In the genomic region with DNA sequence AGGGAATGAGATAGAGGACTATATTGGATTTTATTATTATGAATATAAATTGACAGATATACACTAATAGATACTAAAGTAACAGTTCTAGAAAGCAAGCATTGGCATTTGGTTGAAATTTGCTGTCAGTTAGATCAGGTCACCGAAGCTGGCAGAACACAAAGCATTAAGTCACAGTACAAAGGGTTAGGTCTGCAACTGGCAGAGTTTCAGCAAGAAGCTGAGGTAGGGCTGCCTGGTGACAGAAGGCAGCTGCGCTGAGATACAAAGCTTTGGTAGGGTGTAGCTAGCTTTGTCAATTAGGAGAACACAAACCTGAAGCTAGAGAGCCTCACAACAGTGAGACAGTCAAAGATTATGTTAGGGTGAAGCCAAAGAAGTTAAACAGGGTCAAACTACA, we compare ENCODE assay signal across 2 cellular contexts.
TF ChIP-seq lines count a peak whose summit lies in the region.

No MANE protein-coding gene starts in this region.

TF ChIP-seq in liver, 16 proteins besides CTCF, POLR2A, EP300 and RAD21 (continued from another document):
- peak; percentile 29 to 31 for TF ChIP-seq RXRA (IDR thresholded peaks at IDR 0.05)
- no peak for TF ChIP-seq EGR1 (IDR thresholded peaks at IDR 0.05; ENCODE audit: low read depth in 2 of 2)
- TF ChIP-seq SP1 (IDR thresholded peaks at IDR 0.05), result peak; percentile 39
- no peak for TF ChIP-seq TAF1 (conservative IDR thresholded peaks at IDR 0.05)
- no peak for TF ChIP-seq HNF4G (IDR thresholded peaks at IDR 0.05)
- peak; percentile 66 to 69 for TF ChIP-seq HNF4A (conservative IDR thresholded peaks at IDR 0.05)
- TF ChIP-seq FOXA2 (IDR thresholded peaks at IDR 0.05), result no peak
- peak; percentile 17 for TF ChIP-seq YY1 (IDR thresholded peaks at IDR 0.05)
- TF ChIP-seq, protein P1, sequence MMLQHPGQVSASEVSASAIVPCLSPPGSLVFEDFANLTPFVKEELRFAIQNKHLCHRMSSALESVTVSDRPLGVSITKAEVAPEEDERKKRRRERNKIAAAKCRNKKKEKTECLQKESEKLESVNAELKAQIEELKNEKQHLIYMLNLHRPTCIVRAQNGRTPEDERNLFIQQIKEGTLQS (IDR thresholded peaks at IDR 0.05), result no peak
- TF ChIP-seq, protein P2, sequence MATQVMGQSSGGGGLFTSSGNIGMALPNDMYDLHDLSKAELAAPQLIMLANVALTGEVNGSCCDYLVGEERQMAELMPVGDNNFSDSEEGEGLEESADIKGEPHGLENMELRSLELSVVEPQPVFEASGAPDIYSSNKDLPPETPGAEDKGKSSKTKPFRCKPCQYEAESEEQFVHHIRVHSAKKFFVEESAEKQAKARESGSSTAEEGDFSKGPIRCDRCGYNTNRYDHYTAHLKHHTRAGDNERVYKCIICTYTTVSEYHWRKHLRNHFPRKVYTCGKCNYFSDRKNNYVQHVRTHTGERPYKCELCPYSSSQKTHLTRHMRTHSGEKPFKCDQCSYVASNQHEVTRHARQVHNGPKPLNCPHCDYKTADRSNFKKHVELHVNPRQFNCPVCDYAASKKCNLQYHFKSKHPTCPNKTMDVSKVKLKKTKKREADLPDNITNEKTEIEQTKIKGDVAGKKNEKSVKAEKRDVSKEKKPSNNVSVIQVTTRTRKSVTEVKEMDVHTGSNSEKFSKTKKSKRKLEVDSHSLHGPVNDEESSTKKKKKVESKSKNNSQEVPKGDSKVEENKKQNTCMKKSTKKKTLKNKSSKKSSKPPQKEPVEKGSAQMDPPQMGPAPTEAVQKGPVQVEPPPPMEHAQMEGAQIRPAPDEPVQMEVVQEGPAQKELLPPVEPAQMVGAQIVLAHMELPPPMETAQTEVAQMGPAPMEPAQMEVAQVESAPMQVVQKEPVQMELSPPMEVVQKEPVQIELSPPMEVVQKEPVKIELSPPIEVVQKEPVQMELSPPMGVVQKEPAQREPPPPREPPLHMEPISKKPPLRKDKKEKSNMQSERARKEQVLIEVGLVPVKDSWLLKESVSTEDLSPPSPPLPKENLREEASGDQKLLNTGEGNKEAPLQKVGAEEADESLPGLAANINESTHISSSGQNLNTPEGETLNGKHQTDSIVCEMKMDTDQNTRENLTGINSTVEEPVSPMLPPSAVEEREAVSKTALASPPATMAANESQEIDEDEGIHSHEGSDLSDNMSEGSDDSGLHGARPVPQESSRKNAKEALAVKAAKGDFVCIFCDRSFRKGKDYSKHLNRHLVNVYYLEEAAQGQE (IDR thresholded peaks at IDR 0.05), result peak; percentile 26
- TF ChIP-seq, protein P3, sequence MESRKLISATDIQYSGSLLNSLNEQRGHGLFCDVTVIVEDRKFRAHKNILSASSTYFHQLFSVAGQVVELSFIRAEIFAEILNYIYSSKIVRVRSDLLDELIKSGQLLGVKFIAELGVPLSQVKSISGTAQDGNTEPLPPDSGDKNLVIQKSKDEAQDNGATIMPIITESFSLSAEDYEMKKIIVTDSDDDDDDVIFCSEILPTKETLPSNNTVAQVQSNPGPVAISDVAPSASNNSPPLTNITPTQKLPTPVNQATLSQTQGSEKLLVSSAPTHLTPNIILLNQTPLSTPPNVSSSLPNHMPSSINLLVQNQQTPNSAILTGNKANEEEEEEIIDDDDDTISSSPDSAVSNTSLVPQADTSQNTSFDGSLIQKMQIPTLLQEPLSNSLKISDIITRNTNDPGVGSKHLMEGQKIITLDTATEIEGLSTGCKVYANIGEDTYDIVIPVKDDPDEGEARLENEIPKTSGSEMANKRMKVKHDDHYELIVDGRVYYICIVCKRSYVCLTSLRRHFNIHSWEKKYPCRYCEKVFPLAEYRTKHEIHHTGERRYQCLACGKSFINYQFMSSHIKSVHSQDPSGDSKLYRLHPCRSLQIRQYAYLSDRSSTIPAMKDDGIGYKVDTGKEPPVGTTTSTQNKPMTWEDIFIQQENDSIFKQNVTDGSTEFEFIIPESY (IDR thresholded peaks at IDR 0.05), result no peak
- TF ChIP-seq GABPA (IDR thresholded peaks at IDR 0.05 in 1 of 2, conservative IDR thresholded peaks at IDR 0.05 in 1 of 2), result no peak
- peak in 1 of 2 donors; percentile 53 for TF ChIP-seq JUND (IDR thresholded peaks at IDR 0.05)
- no peak for TF ChIP-seq NR2F2 (IDR thresholded peaks at IDR 0.05)
- TF ChIP-seq, protein P4, sequence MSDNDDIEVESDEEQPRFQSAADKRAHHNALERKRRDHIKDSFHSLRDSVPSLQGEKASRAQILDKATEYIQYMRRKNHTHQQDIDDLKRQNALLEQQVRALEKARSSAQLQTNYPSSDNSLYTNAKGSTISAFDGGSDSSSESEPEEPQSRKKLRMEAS (IDR thresholded peaks at IDR 0.05), result no peak
TF ChIP-seq in liver: peak in this region for 6.

TF ChIP-seq in HepG2, 621 proteins besides CTCF, POLR2A, EP300 and RAD21:
- TF ChIP-seq, protein P5, sequence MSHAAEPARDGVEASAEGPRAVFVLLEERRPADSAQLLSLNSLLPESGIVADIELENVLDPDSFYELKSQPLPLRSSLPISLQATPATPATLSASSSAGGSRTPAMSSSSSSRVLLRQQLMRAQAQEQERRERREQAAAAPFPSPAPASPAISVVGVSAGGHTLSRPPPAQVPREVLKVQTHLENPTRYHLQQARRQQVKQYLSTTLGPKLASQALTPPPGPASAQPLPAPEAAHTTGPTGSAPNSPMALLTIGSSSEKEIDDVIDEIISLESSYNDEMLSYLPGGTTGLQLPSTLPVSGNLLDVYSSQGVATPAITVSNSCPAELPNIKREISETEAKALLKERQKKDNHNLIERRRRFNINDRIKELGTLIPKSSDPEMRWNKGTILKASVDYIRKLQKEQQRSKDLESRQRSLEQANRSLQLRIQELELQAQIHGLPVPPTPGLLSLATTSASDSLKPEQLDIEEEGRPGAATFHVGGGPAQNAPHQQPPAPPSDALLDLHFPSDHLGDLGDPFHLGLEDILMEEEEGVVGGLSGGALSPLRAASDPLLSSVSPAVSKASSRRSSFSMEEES (CRISPR knock-in tag; IDR thresholded peaks at IDR 0.05), result no peak
- TF ChIP-seq TCF12 (IDR thresholded peaks at IDR 0.05) (no peak), TCF12 (CRISPR knock-in tag; IDR thresholded peaks at IDR 0.05) (no peak), CREM (IDR thresholded peaks at IDR 0.05) (no peak), CREM (CRISPR knock-in tag; IDR thresholded peaks at IDR 0.05) (no peak), CC2D1A (CRISPR knock-in tag; IDR thresholded peaks at IDR 0.05) (no peak), ATF7 (IDR thresholded peaks at IDR 0.05) (no peak), ATF7 (CRISPR knock-in tag; IDR thresholded peaks at IDR 0.05) (no peak), PHF5A (CRISPR knock-in tag; IDR thresholded peaks at IDR 0.05; ENCODE audit: low read depth, unreplicated experiment) (no peak), ZNF652 (CRISPR knock-in tag; IDR thresholded peaks at IDR 0.05; ENCODE audit: borderline replicate concordance, low read depth) (no peak), HCFC1 (IDR thresholded peaks at IDR 0.05; ENCODE audit: low read depth, low read length) (no peak), ZNF33A (CRISPR knock-in tag; IDR thresholded peaks at IDR 0.05; ENCODE audit: borderline replicate concordance) (no peak), KDM1A (CRISPR knock-in tag; IDR thresholded peaks at IDR 0.05) (no peak), ZNF879 (CRISPR knock-in tag; IDR thresholded peaks at IDR 0.05) (no peak), SYNCRIP (IDR thresholded peaks at IDR 0.05; ENCODE audit: insufficient read depth, low read depth, low read length) (no peak), SKI (IDR thresholded peaks at IDR 0.05; ENCODE audit: partially characterized antibody) (no peak), ZNF10 (CRISPR knock-in tag; IDR thresholded peaks at IDR 0.05; ENCODE audit: borderline replicate concordance, low read depth) (no peak)
- TF ChIP-seq, protein P6, sequence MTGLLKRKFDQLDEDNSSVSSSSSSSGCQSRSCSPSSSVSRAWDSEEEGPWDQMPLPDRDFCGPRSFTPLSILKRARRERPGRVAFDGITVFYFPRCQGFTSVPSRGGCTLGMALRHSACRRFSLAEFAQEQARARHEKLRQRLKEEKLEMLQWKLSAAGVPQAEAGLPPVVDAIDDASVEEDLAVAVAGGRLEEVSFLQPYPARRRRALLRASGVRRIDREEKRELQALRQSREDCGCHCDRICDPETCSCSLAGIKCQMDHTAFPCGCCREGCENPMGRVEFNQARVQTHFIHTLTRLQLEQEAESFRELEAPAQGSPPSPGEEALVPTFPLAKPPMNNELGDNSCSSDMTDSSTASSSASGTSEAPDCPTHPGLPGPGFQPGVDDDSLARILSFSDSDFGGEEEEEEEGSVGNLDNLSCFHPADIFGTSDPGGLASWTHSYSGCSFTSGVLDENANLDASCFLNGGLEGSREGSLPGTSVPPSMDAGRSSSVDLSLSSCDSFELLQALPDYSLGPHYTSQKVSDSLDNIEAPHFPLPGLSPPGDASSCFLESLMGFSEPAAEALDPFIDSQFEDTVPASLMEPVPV (CRISPR knock-in tag; IDR thresholded peaks at IDR 0.05), result no peak
- TF ChIP-seq, protein P7, sequence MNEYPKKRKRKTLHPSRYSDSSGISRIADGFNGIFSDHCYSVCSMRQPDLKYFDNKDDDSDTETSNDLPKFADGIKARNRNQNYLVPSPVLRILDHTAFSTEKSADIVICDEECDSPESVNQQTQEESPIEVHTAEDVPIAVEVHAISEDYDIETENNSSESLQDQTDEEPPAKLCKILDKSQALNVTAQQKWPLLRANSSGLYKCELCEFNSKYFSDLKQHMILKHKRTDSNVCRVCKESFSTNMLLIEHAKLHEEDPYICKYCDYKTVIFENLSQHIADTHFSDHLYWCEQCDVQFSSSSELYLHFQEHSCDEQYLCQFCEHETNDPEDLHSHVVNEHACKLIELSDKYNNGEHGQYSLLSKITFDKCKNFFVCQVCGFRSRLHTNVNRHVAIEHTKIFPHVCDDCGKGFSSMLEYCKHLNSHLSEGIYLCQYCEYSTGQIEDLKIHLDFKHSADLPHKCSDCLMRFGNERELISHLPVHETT (CRISPR knock-in tag; conservative IDR thresholded peaks at IDR 0.05), result no peak
- TF ChIP-seq, protein P8, sequence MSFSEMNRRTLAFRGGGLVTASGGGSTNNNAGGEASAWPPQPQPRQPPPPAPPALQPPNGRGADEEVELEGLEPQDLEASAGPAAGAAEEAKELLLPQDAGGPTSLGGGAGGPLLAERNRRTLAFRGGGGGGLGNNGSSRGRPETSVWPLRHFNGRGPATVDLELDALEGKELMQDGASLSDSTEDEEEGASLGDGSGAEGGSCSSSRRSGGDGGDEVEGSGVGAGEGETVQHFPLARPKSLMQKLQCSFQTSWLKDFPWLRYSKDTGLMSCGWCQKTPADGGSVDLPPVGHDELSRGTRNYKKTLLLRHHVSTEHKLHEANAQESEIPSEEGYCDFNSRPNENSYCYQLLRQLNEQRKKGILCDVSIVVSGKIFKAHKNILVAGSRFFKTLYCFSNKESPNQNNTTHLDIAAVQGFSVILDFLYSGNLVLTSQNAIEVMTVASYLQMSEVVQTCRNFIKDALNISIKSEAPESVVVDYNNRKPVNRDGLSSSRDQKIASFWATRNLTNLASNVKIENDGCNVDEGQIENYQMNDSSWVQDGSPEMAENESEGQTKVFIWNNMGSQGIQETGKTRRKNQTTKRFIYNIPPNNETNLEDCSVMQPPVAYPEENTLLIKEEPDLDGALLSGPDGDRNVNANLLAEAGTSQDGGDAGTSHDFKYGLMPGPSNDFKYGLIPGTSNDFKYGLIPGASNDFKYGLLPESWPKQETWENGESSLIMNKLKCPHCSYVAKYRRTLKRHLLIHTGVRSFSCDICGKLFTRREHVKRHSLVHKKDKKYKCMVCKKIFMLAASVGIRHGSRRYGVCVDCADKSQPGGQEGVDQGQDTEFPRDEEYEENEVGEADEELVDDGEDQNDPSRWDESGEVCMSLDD (CRISPR knock-in tag; IDR thresholded peaks at IDR 0.05; ENCODE audit: borderline replicate concordance), result no peak
